ENCODE assay signal across 1 cellular context in the genomic region with DNA sequence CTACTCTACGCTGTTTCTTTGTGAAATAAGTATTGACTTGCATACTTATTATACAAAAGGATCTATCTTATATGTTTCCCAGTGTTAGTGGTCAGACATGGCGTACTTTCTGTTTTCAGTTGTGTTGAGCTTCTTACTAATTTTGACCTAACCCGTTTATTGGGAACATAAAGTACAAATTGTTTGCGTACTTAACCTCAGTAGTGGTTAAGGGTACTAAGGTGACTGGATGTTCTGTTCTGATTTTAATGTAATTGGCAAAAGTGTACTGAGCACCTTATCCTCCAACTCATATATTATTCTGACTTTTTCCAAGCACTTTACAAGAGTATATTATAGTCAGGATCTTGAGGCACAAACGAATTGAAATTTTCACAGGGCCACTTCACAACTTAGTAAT.
TF ChIP-seq lines count a peak whose summit lies in the region.

No MANE protein-coding gene starts in this region.

TF ChIP-seq in SK-N-SH, 30 proteins besides CTCF, POLR2A, EP300 and RAD21 (continued from another document):
- no peak for TF ChIP-seq USF1 (IDR thresholded peaks at IDR 0.05; ENCODE audit: borderline replicate concordance, low read depth)
- no peak for TF ChIP-seq NRF1 (IDR thresholded peaks at IDR 0.05; ENCODE audit: low read depth, low read length)
- TF ChIP-seq ZBTB33 (IDR thresholded peaks at IDR 0.05; ENCODE audit: borderline replicate concordance, low read depth), result no peak
- no peak for TF ChIP-seq CHD2 (IDR thresholded peaks at IDR 0.05; ENCODE audit: low read length, partially characterized antibody)
- no peak for TF ChIP-seq IRF3 (IDR thresholded peaks at IDR 0.05; ENCODE audit: low read depth, low read length)
- no peak for TF ChIP-seq SIN3A (IDR thresholded peaks at IDR 0.05; ENCODE audit: borderline replicate concordance, low read depth, low read length)
- TF ChIP-seq JUND (IDR thresholded peaks at IDR 0.05), result no peak
